1 cellular context compared by ENCODE assay signal in genomic region chr17:17344507-17345293, GRCh38.
TF ChIP-seq lines count a peak whose summit lies in the region.

No MANE protein-coding gene starts in this region.

TF ChIP-seq in HepG2, 621 proteins besides CTCF, POLR2A, EP300 and RAD21 (continued from another document and continues in another):
- no peak for TF ChIP-seq ZNF609 (CRISPR knock-in tag; IDR thresholded peaks at IDR 0.05; ENCODE audit: borderline replicate concordance)
- no peak for TF ChIP-seq ZFP37 (CRISPR knock-in tag; IDR thresholded peaks at IDR 0.05; ENCODE audit: borderline replicate concordance)
- TF ChIP-seq NCOR1 (IDR thresholded peaks at IDR 0.05; ENCODE audit: borderline replicate concordance, low read length): no peak
- TF ChIP-seq HMG20B (CRISPR knock-in tag; conservative IDR thresholded peaks at IDR 0.05): no peak
- TF ChIP-seq AHDC1 (CRISPR knock-in tag; IDR thresholded peaks at IDR 0.05; ENCODE audit: borderline replicate concordance): no peak
- no peak for TF ChIP-seq ZNF879 (CRISPR knock-in tag; IDR thresholded peaks at IDR 0.05)
- 0 out of 4 replicates have a peak, but pooled peaks of 1 of the 2 experiments have one; percentile 42 for TF ChIP-seq HMGXB4 (CRISPR knock-in tag; IDR thresholded peaks at IDR 0.05; ENCODE audit: borderline replicate concordance in 1 of 2, low read depth in 1 of 2)
- no peak for TF ChIP-seq ZNF747 (CRISPR knock-in tag; IDR thresholded peaks at IDR 0.05; ENCODE audit: borderline replicate concordance)
- TF ChIP-seq ZBTB4 (CRISPR knock-in tag; IDR thresholded peaks at IDR 0.05; ENCODE audit: borderline replicate concordance): 0 out of 2 replicates have a peak, but pooled peaks have one; percentile 39
- peak; percentile 26; the same call in 1 of the 2 replicates for TF ChIP-seq ZNF143 (CRISPR knock-in tag; IDR thresholded peaks at IDR 0.05)
- TF ChIP-seq NPAS2 (CRISPR knock-in tag; IDR thresholded peaks at IDR 0.05; ENCODE audit: borderline replicate concordance): no peak
- peak; percentile 89 for TF ChIP-seq RELA (CRISPR knock-in tag; IDR thresholded peaks at IDR 0.05)
- peak; percentile 49 for TF ChIP-seq ZFY (CRISPR knock-in tag; IDR thresholded peaks at IDR 0.05)
- TF ChIP-seq ZNF230 (CRISPR knock-in tag; IDR thresholded peaks at IDR 0.05): no peak
- no peak for TF ChIP-seq MYPOP (CRISPR knock-in tag; IDR thresholded peaks at IDR 0.05)
- TF ChIP-seq ZSCAN9 (CRISPR knock-in tag; IDR thresholded peaks at IDR 0.05; ENCODE audit: borderline replicate concordance): peak; percentile 40; the same call in 1 of the 2 replicates
- no peak for TF ChIP-seq REST (IDR thresholded peaks at IDR 0.05; ENCODE audit: borderline replicate concordance in 1 of 2, low read depth in 1 of 2, low read length in 2 of 2)
- TF ChIP-seq HNRNPLL (IDR thresholded peaks at IDR 0.05; ENCODE audit: low read depth, low read length, poor library complexity, severe bottlenecking): no peak
- no peak for TF ChIP-seq ZNF446 (CRISPR knock-in tag; IDR thresholded peaks at IDR 0.05)
- TF ChIP-seq HOXA7 (CRISPR knock-in tag; IDR thresholded peaks at IDR 0.05): no peak
- TF ChIP-seq CHCHD3 (CRISPR knock-in tag; IDR thresholded peaks at IDR 0.05): no peak
- TF ChIP-seq SSRP1 (CRISPR knock-in tag; IDR thresholded peaks at IDR 0.05): 0 out of 2 replicates have a peak, but pooled peaks have one; percentile 34
- no peak for TF ChIP-seq ZNF576 (CRISPR knock-in tag; IDR thresholded peaks at IDR 0.05)
- no peak for TF ChIP-seq CHD4 (IDR thresholded peaks at IDR 0.05; ENCODE audit: borderline replicate concordance, low read length)
- TF ChIP-seq ZNF232 (CRISPR knock-in tag; IDR thresholded peaks at IDR 0.05; ENCODE audit: borderline replicate concordance): no peak
- no peak for TF ChIP-seq KAT2B (IDR thresholded peaks at IDR 0.05; ENCODE audit: borderline replicate concordance, low read depth, low read length)
- no peak for TF ChIP-seq ZNF225 (CRISPR knock-in tag; IDR thresholded peaks at IDR 0.05)
- no peak for TF ChIP-seq MAFF (IDR thresholded peaks at IDR 0.05; ENCODE audit: low read depth, low read length)
- TF ChIP-seq ZNF772 (CRISPR knock-in tag; IDR thresholded peaks at IDR 0.05): no peak; the same call in 1 of the 2 replicates
- no peak for TF ChIP-seq FOXC1 (CRISPR knock-in tag; IDR thresholded peaks at IDR 0.05; ENCODE audit: borderline replicate concordance)
- no peak for TF ChIP-seq ZFP36L1 (CRISPR knock-in tag; IDR thresholded peaks at IDR 0.05)
- TF ChIP-seq ZNF549 (CRISPR knock-in tag; IDR thresholded peaks at IDR 0.05): no peak
